In genomic region chr17:45428050-45428953, GRCh38 we compare ENCODE assay signal across 8 cellular contexts. TPM values are rescaled to one million over a fixed set of nuclear protein-coding genes. Genes with fewer than 3 reads are reported as not detected.
A peak's percentile ranks its signal among the peaks of the same experiment; 100 is the strongest.
DNase-seq lines count a peak whose midpoint lies in the region; ATAC-seq, FAIRE-seq and TF ChIP-seq lines count a peak whose summit lies in the region.

No MANE protein-coding gene starts in this region.

- DNase-seq in RCC 7860 (ENCODE audit: low spot score) (peak; percentile 42), fibroblast of mammary gland (ENCODE audit: low read depth) (peak; percentile 34), substantia nigra (lab: John Stamatoyannopoulos, UW) (peak in 40 of 49 donors; percentile 13 to 83 (median 51))
- DNase-seq in activated T-helper 1 cell treated with anti-CD3 and anti-CD28 coated beads, Interleukin-12 subunit alpha, Interleukin-12 subunit beta, Interleukin-2, Interleukin-4 antibody, amounts not matched to agents 30 ng/mL and 10 ng/mL and 1 ng/mL, durations not matched to agents 14 hours and 24 hours and 36 hours (ENCODE audit: low spot score) = peak; percentile 78

- H3K4me3 Mint-ChIP-seq in activated T-helper 1 cell treated with anti-CD3 and anti-CD28 coated beads, Interleukin-12 subunit alpha, Interleukin-12 subunit beta, Interleukin-2, Interleukin-4 antibody, amounts not matched to agents 30 ng/mL and 10 ng/mL and 1 ng/mL, durations not matched to agents 14 hours and 24 hours and 36 hours = peak overlapping the region; percentile 51

- peak; percentile 82 for TF ChIP-seq CTCF in fibroblast of mammary gland (conservative IDR thresholded peaks at IDR 0.05; ENCODE audit: control insufficient read depth, insufficient read depth, low read depth, low read length)
- TF ChIP-seq CTCF in neutrophil (IDR thresholded peaks at IDR 0.05) = peak; percentile 99

- no peaks in the 10 kb centered on the region for H3K27me3 Mint-ChIP-seq in activated T-helper 1 cell treated with anti-CD3 and anti-CD28 coated beads, Interleukin-12 subunit alpha, Interleukin-12 subunit beta, Interleukin-2, Interleukin-4 antibody, amounts not matched to agents 30 ng/mL and 10 ng/mL and 1 ng/mL, durations not matched to agents 14 hours and 24 hours and 36 hours (ENCODE audit: insufficient read depth)

- H3K9ac ChIP-seq in BLaER1 = peak overlapping the region; percentile 63

- peak overlapping the region; percentile 100 for H3K4me2 ChIP-seq in BLaER1

- H3K4me3 ChIP-seq in BLaER1 = peak overlapping the region; percentile 49
- H3K4me3 ChIP-seq in fibroblast of mammary gland (ENCODE audit: control insufficient read depth, low read depth, low read length) = no peak overlapping the region
- H3K4me3 ChIP-seq in neutrophil (ENCODE audit: low read depth in 1 of 2, low read length in 1 of 2) = peak overlapping the region; percentile 63 to 67

- peak overlapping the region; percentile 70 for H3K27ac ChIP-seq in BLaER1
- peak overlapping the region; percentile 44 for H3K27ac ChIP-seq in KOPT-K1 (ENCODE audit: low read depth, low read length, poor library complexity, severe bottlenecking)
- H3K27ac ChIP-seq in neutrophil = peak overlapping the region; percentile 96
- no peak overlapping the region for H3K27ac ChIP-seq in substantia nigra (ENCODE audit: low read depth, low read length, poor library complexity, severe bottlenecking)

- H4K20me1 ChIP-seq in BLaER1 = 0 out of 2 replicates have a peak, but pooled peaks cover 6% of the 10 kb centered on the region

- H3K36me3 Mint-ChIP-seq in activated T-helper 1 cell treated with anti-CD3 and anti-CD28 coated beads, Interleukin-12 subunit alpha, Interleukin-12 subunit beta, Interleukin-2, Interleukin-4 antibody, amounts not matched to agents 30 ng/mL and 10 ng/mL and 1 ng/mL, durations not matched to agents 14 hours and 24 hours and 36 hours (ENCODE audit: low read depth) = peaks cover 2% of the 10 kb centered on the region

- intact Hi-C loops in activated T-helper 1 cell treated with anti-CD3 and anti-CD28 coated beads, Interleukin-12 subunit alpha, Interleukin-12 subunit beta, Interleukin-2, Interleukin-4 antibody, amounts not matched to agents 30 ng/mL and 10 ng/mL and 1 ng/mL, durations not matched to agents 14 hours and 24 hours and 36 hours (cut with micrococcal nuclease) = loop anchor here (1.0 to 10.0 kb wide), 4 partner anchors 18 to 164 kb away; partner anchors contain the start of gene PLEKHM1

- peak; percentile 58 for ATAC-seq in GM19395 (IDR thresholded peaks at IDR 0.05; ENCODE audit: unreplicated experiment)

- H3K4me1 Mint-ChIP-seq in activated T-helper 1 cell treated with anti-CD3 and anti-CD28 coated beads, Interleukin-12 subunit alpha, Interleukin-12 subunit beta, Interleukin-2, Interleukin-4 antibody, amounts not matched to agents 30 ng/mL and 10 ng/mL and 1 ng/mL, durations not matched to agents 14 hours and 24 hours and 36 hours (ENCODE audit: low read depth) = peaks cover 29% of the 10 kb centered on the region

- H3K4me1 ChIP-seq in BLaER1 (peaks cover 82% of the 10 kb centered on the region), neutrophil (ENCODE audit: control insufficient read depth in 1 of 2, insufficient read depth in 1 of 2, low read depth in 1 of 2, low read length in 1 of 2) (peaks cover 64 to 78% of the 10 kb centered on the region in 2 experiments)

- FAIRE-seq in RCC 7860 (lab: Jason Lieb, UNC) = no peak

- H3K9me3 ChIP-seq in BLaER1 (no peaks in the 10 kb centered on the region), KOPT-K1 (ENCODE audit: insufficient read depth, low read length, poor library complexity, severe bottlenecking) (no peaks in the 10 kb centered on the region), neutrophil (no peaks in the 10 kb centered on the region)

- H3K27me3 ChIP-seq in BLaER1 (no peaks in the 10 kb centered on the region), neutrophil (no peaks in the 10 kb centered on the region)

- H3K27ac Mint-ChIP-seq in activated T-helper 1 cell treated with anti-CD3 and anti-CD28 coated beads, Interleukin-12 subunit alpha, Interleukin-12 subunit beta, Interleukin-2, Interleukin-4 antibody, amounts not matched to agents 30 ng/mL and 10 ng/mL and 1 ng/mL, durations not matched to agents 14 hours and 24 hours and 36 hours = peak overlapping the region; percentile 58

- H3K36me3 ChIP-seq in BLaER1 = no peaks in the 10 kb centered on the region
- peaks cover 9% of the 10 kb centered on the region for H3K36me3 ChIP-seq in KOPT-K1 (ENCODE audit: insufficient read depth, low read length)
- H3K36me3 ChIP-seq in neutrophil = peaks cover 33% of the 10 kb centered on the region

- H3K9me3 Mint-ChIP-seq in activated T-helper 1 cell treated with anti-CD3 and anti-CD28 coated beads, Interleukin-12 subunit alpha, Interleukin-12 subunit beta, Interleukin-2, Interleukin-4 antibody, amounts not matched to agents 30 ng/mL and 10 ng/mL and 1 ng/mL, durations not matched to agents 14 hours and 24 hours and 36 hours = no peaks in the 10 kb centered on the region

RNA-seq across cellular contexts. Expression of gene ARHGAP27, which starts 4.4 kb away (rescaled TPM):
- total RNA-seq in activated T-helper 1 cell treated with anti-CD3 and anti-CD28 coated beads, Interleukin-12 subunit alpha, Interleukin-12 subunit beta, Interleukin-2, Interleukin-4 antibody, amounts not matched to agents 30 ng/mL and 10 ng/mL and 1 ng/mL, durations not matched to agents 14 hours and 24 hours and 36 hours = 47.9 and 59.1 TPM in 2 replicates
